In the genomic region with DNA sequence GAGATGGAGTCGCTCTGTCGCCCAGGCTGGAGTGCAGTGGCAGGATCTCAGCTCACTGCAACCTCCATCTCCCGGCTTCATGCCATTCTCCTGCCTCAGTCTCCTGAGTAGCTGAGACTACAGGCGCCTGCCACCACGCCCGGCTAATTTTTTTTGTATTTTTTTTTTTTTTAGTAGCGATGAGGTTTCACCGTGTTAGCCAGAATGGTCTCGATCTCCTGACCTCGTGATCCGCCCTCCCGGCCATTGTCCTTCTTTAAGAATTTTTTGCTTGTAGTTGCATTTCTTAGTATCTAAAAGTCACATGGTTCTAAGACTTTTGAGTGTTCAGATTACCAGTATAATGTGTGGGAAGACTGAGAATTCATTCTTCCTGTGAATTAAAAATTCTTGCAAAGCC, we compare ENCODE assay signal across 2 cellular contexts. TPM values are rescaled to one million over a fixed set of nuclear protein-coding genes. Genes with fewer than 3 reads are reported as not detected.
"Had no signal": no experiment of that assay in that cellular context is flagged by ENCODE, and none has a peak within 500 bp of the region (broad histone marks: within the 10 kb centered on the region; RNA-seq: fewer than 3 reads in every experiment).

No MANE protein-coding gene starts in this region.

RNA-seq across cellular contexts. Expression of a gene that starts 2.9 kb away (rescaled TPM):
- total RNA-seq: naive thymus-derived CD8-positive, alpha-beta T cell had no signal
- polyA plus RNA-seq: immature natural killer cell; naive thymus-derived CD8-positive, alpha-beta T cell had no signal
